Comparison of ENCODE assay signal across 8 cellular contexts in genomic region chr1:32221980-32222751, GRCh38. TPM values are rescaled to one million over a fixed set of nuclear protein-coding genes. Genes with fewer than 3 reads are reported as not detected.
A peak's percentile ranks its signal among the peaks of the same experiment; 100 is the strongest.
DNase-seq lines count a peak whose midpoint lies in the region; ATAC-seq and TF ChIP-seq lines count a peak whose summit lies in the region.

EIF3I (plus strand) TSS chr1:32222407; CDS start chr1:32222442, 35 bp downstream.
TMEM234 (minus strand) TSS chr1:32222353; CDS start chr1:32222322, 31 bp downstream.

- H3K36me3 Mint-ChIP-seq in Caco-2 (ENCODE audit: insufficient read depth, unreplicated experiment), result peaks cover 17% of the 10 kb centered on the region

- peak; percentile 84 to 88 for DNase-seq in Caco-2
- peak; percentile 85 for DNase-seq in HuH-7.5 (ENCODE audit: low spot score)
- DNase-seq in OCI-M1 (lab: John Stamatoyannopoulos, UW), result peak; percentile 94
- DNase-seq in activated T-cell treated with anti-CD3 and anti-CD28 coated beads for 24 hours (ENCODE audit: low read depth), result peak; percentile 90
- peak; percentile 90 for DNase-seq in epidermal melanocyte (ENCODE audit: insufficient read length, low spot score)
- DNase-seq in midbrain (lab: John Stamatoyannopoulos, UW), result peak; percentile 94
- DNase-seq in stimulated activated CD8-positive, alpha-beta memory T cell treated with anti-CD3 and anti-CD28 coated beads, Interleukin-2, amount 100 ng/mL, for 1 hour (ENCODE audit: low read depth in 2 of 2), result peak; percentile 82 to 86

- H3K4me1 Mint-ChIP-seq in Caco-2 (ENCODE audit: low read depth, unreplicated experiment), result no peaks in the 10 kb centered on the region

- H3K36me3 ChIP-seq in Caco-2 (ENCODE audit: control insufficient read depth, insufficient read depth, low read length), result no peaks in the 10 kb centered on the region

- ATAC-seq in GM21423 (IDR thresholded peaks at IDR 0.05; ENCODE audit: unreplicated experiment), result peak; percentile 95

- no peaks in the 10 kb centered on the region for H3K27me3 ChIP-seq in Caco-2 (replicated peaks; ENCODE audit: control insufficient read depth, insufficient read depth, low read length)

- CTCF ChIA-PET in Caco-2 (lab: Charles Lee), result interaction anchor here (1.0 kb wide), 1 partner anchor 27 kb away, joined by 3 read pairs; no protein-coding TSS in a partner anchor

- H3K9me3 ChIP-seq in Caco-2, result no peaks in the 10 kb centered on the region

- H3K27ac Mint-ChIP-seq in Caco-2 (ENCODE audit: unreplicated experiment), result peak within 1 kb of the TSS; percentile 95

- H3K4me3 ChIP-seq in Caco-2 (ENCODE audit: low read depth, low read length), result peak within 1 kb of the TSS; percentile 73

- intact Hi-C loops in Caco-2 (cut with micrococcal nuclease; ENCODE audit: unreplicated experiment), result loop anchor here (2.0 kb wide), 2 partner anchors 71 to 141 kb away; partner anchors contain the start of genes FAM229A, HDAC1 and TSSK3

- H3K4me3 Mint-ChIP-seq in Caco-2 (ENCODE audit: unreplicated experiment), result peak within 1 kb of the TSS; percentile 89

- POLR2A ChIA-PET in Caco-2 (lab: Charles Lee), result no interaction called here

- no TSS peak for BruUV-seq in Caco-2 (replicated peaks; lab: Mats Ljungman, UMichigan)

- no peaks in the 10 kb centered on the region for H3K4me1 ChIP-seq in Caco-2

- H3K9me3 Mint-ChIP-seq in Caco-2 (ENCODE audit: unreplicated experiment), result no peaks in the 10 kb centered on the region

- no peaks in the 10 kb centered on the region for H3K27me3 Mint-ChIP-seq in Caco-2 (ENCODE audit: insufficient read depth, unreplicated experiment)

- no peak for TF ChIP-seq CTCF in Caco-2 (IDR thresholded peaks at IDR 0.05; ENCODE audit: insufficient read depth in 1 of 2, low read depth in 1 of 2, low read length in 1 of 2, severe bottlenecking in 1 of 2, unreplicated experiment in 1 of 2)

RNA-seq across cellular contexts. Expression of gene EIF3I, which starts in this region (rescaled TPM):
- total RNA-seq in Caco-2 (2022), result 128 and 153 TPM in 2 replicates

RNA-seq across cellular contexts. Expression of gene TMEM234, which starts in this region (rescaled TPM):
- total RNA-seq in Caco-2 (2022), result 11.5 and 12.0 TPM in 2 replicates

Comparison
In these comparisons a context has a peak if more than half of its experiments do, and no peak if none do; other contexts are left out.
1. Peak in every context shown above with its lines: DNase-seq, ATAC-seq and H3K4me3 ChIP-seq.